In genomic region chr2:74741076-74741460, GRCh38 we compare ENCODE assay signal across 12 cellular contexts.
DNase-seq lines count a peak whose midpoint lies in the region; ATAC-seq, FAIRE-seq and TF ChIP-seq lines count a peak whose summit lies in the region.
"Had no signal": no experiment of that assay in that cellular context is flagged by ENCODE, and none has a peak within 500 bp of the region (broad histone marks: within the 10 kb centered on the region; RNA-seq: fewer than 3 reads in every experiment).

No MANE protein-coding gene starts in this region.

- no peaks in the 10 kb centered on the region for H4K20me1 ChIP-seq in IMR-90 (ENCODE audit: insufficient read depth, low read length)

- peaks cover 5 to 11% of the 10 kb centered on the region in 2 donors for H3K27me3 Mint-ChIP-seq in CD4-positive, alpha-beta memory T cell

- TF ChIP-seq POLR2A in A549 (IDR thresholded peaks at IDR 0.05; ENCODE audit: low read length) (no peak), IMR-90 (IDR thresholded peaks at IDR 0.05; ENCODE audit: low read depth, low read length) (no peak)

- H3K4ac ChIP-seq in IMR-90 (ENCODE audit: low read depth, low read length), result peak overlapping the region; percentile 87

- WGBS in A549 (ENCODE audit: missing lambda C conversion rate), result 15% methylated on average over 3 of the region's 3 CpGs
- WGBS in IMR-90 (ENCODE audit: extremely low coverage in 2 of 2, insufficient read length in 1 of 2), 2 experiments, result no CpG with 5 or more reads among the region's 3 CpGs

- H3K18ac ChIP-seq in IMR-90 (ENCODE audit: low read depth, low read length), result peak overlapping the region; percentile 31

- H3K4me3 Mint-ChIP-seq in CD4-positive, alpha-beta memory T cell, result no peak overlapping the region
- H3K4me3 Mint-ChIP-seq: activated naive CD8-positive, alpha-beta T cell treated with anti-CD3 and anti-CD28 coated beads, Interleukin-2, amount 10 ng/mL, durations not matched to agents 7 days and 5 days; T-helper 17 cell had no signal

- peak overlapping the region; percentile 90 for H2BK20ac ChIP-seq in IMR-90 (ENCODE audit: low read depth, low read length)

- POLR2A ChIA-PET in A549 (lab: Yijun Ruan, JAX), result interaction anchor here (0.9 kb wide), 1 partner anchor 133 kb away, joined by 3 read pairs; no protein-coding TSS in a partner anchor
- POLR2A ChIA-PET in IMR-90 (lab: Charles Lee; ENCODE audit: unreplicated experiment), result no interaction called here
- POLR2A ChIA-PET in CD4-positive, alpha-beta memory T cell (lab: Charles Lee; ENCODE audit: partially characterized antibody), result no interaction called here

- peak overlapping the region; percentile 78 for H2BK15ac ChIP-seq in IMR-90 (ENCODE audit: low read depth, low read length)

- H3K36me3 Mint-ChIP-seq in CD4-positive, alpha-beta memory T cell, result peaks cover 1 to 6% of the 10 kb centered on the region in 2 donors

- peak overlapping the region; percentile 92 for H2BK120ac ChIP-seq in IMR-90 (ENCODE audit: low read depth, low read length)

- H3K9me3 ChIP-seq in A549, result peaks cover 13% of the 10 kb centered on the region
- H3K9me3 ChIP-seq in IMR-90 (ENCODE audit: control insufficient read depth, insufficient read depth, low read length), result peaks cover 2% of the 10 kb centered on the region; the same call in 1 of the 2 replicates
- no peaks in the 10 kb centered on the region for H3K9me3 ChIP-seq in mucosa of stomach (ENCODE audit: control insufficient read depth, low read length)
- H3K9me3 ChIP-seq in CD4-positive, alpha-beta memory T cell (ENCODE audit: control insufficient read depth in 1 of 2, low read length in 2 of 2), result no peaks in the 10 kb centered on the region

- peak overlapping the region; percentile 44 for H3K14ac ChIP-seq in IMR-90 (replicated peaks; ENCODE audit: low read depth, low read length)

- H3K27ac ChIP-seq in A549, result peak overlapping the region; percentile 34 to 75
- peak overlapping the region; percentile 43 for H3K27ac ChIP-seq in IMR-90 (ENCODE audit: insufficient read depth, low read length)
- H3K27ac ChIP-seq in CD4-positive, alpha-beta memory T cell (ENCODE audit: low read depth, low read length), result no peak overlapping the region

- H3K23ac ChIP-seq in IMR-90 (ENCODE audit: low read depth, low read length), result peak overlapping the region; percentile 57

- CTCF ChIA-PET in A549 (lab: Yijun Ruan, JAX) (interaction anchor here (1.1 to 6.9 kb wide), 9 partner anchors 11 to 670 kb away, joined by 3 to 36 read pairs (median 6); no protein-coding TSS in a partner anchor), IMR-90 (lab: Yijun Ruan, JAX) (interaction anchor here (0.6 to 1.4 kb wide), 4 partner anchors 23 to 96 kb away, joined by 3 to 6 read pairs (median 3); no protein-coding TSS in a partner anchor)
- CTCF ChIA-PET in CD4-positive, alpha-beta memory T cell (lab: Charles Lee; ENCODE audit: partially characterized antibody), result no interaction called here

- peaks cover 28% of the 10 kb centered on the region for H3K4me1 ChIP-seq in A549
- peaks cover 15% of the 10 kb centered on the region for H3K4me1 ChIP-seq in IMR-90 (ENCODE audit: control insufficient read depth, insufficient read depth, low read length)
- peaks cover 38% of the 10 kb centered on the region for H3K4me1 ChIP-seq in mucosa of stomach (ENCODE audit: control insufficient read depth, insufficient read depth, low read length)
- H3K4me1 ChIP-seq in CD4-positive, alpha-beta memory T cell (ENCODE audit: insufficient read depth, low read length), result no peaks in the 10 kb centered on the region

- H2AK9ac ChIP-seq in IMR-90 (replicated peaks; ENCODE audit: low read depth, low read length, poor library complexity), result no peak overlapping the region

- no peaks in the 10 kb centered on the region for H3K36me3 ChIP-seq in IMR-90 (ENCODE audit: control insufficient read depth, insufficient read depth, low read length)
- no peaks in the 10 kb centered on the region for H3K36me3 ChIP-seq in mucosa of stomach (ENCODE audit: control insufficient read depth, insufficient read depth, low read length)
- H3K36me3 ChIP-seq in CD4-positive, alpha-beta memory T cell (ENCODE audit: insufficient read depth, low read length), result no peaks in the 10 kb centered on the region

- BruUV-seq in IMR-90 (replicated peaks; lab: Mats Ljungman, UMichigan), result no TSS peak

- TF ChIP-seq RAD21 in A549 (conservative IDR thresholded peaks at IDR 0.05 in 1 of 2, IDR thresholded peaks at IDR 0.05 in 1 of 2), result no peak
- TF ChIP-seq RAD21 in IMR-90 (IDR thresholded peaks at IDR 0.05; ENCODE audit: low read length), result no peak

- H3K4me2 ChIP-seq in A549 (peak overlapping the region; percentile 56), IMR-90 (ENCODE audit: low read depth, low read length) (peak overlapping the region; percentile 24; the same call in 1 of the 2 replicates)

- ATAC-seq in A549 (peak; percentile 77 to 88), IMR-90 (ENCODE audit: low read depth) (peak; percentile 81)
- ATAC-seq: T-helper 17 cell had no signal

- dilution Hi-C loops in IMR-90 (cut with HindIII; ENCODE audit: low sequenced_read_pairs, unreplicated experiment), result no loop called here

- H2BK5ac ChIP-seq in IMR-90 (ENCODE audit: low read depth, low read length, poor library complexity, severe bottlenecking), result peak overlapping the region; percentile 86

- no peak overlapping the region for H3K27ac Mint-ChIP-seq in CD4-positive, alpha-beta memory T cell
- H3K27ac Mint-ChIP-seq: activated naive CD8-positive, alpha-beta T cell treated with anti-CD3 and anti-CD28 coated beads, Interleukin-2, amount 10 ng/mL, durations not matched to agents 7 days and 5 days; T-helper 17 cell had no signal

- H3K9ac ChIP-seq in IMR-90 (ENCODE audit: low read depth, low read length) (peak overlapping the region; percentile 1; the same call in 1 of the 2 replicates), mucosa of stomach (ENCODE audit: low read length) (peak overlapping the region; percentile 16)

- FAIRE-seq in A549 (lab: Jason Lieb, UNC), result no peak

- DNase-seq in A549 (ENCODE audit: low read depth in 1 of 2, low spot score in 1 of 2), result peak in 1 of 2 experiments; percentile 56
- DNase-seq in IMR-90, result no peak
- DNase-seq in dermis blood vessel endothelial cell, result peak; percentile 9
- DNase-seq in CD4-positive, alpha-beta memory T cell, result no peak
- no peak for DNase-seq in GM19240 (ENCODE audit: insufficient read length, low spot score)
- DNase-seq in posterior vena cava (ENCODE audit: low spot score), result no peak
- no peak for DNase-seq in DMS114 treated with DMSO at 0.1 percent for 48 hours (lab: John Stamatoyannopoulos, UW; ENCODE audit: unreplicated experiment)
- DNase-seq: activated naive CD8-positive, alpha-beta T cell treated with anti-CD3 and anti-CD28 coated beads, Interleukin-2, amount 10 ng/mL, durations not matched to agents 7 days and 5 days; midbrain; NCI-H1694 treated with DMSO at 0.1 percent for 48 hours; T-helper 17 cell had no signal

- peak overlapping the region; percentile 89 for H4K91ac ChIP-seq in IMR-90 (ENCODE audit: insufficient read depth, low read depth, low read length)

- H3K27me3 ChIP-seq in IMR-90 (ENCODE audit: control insufficient read depth, insufficient read depth, low read length), result no peaks in the 10 kb centered on the region
- no peaks in the 10 kb centered on the region for H3K27me3 ChIP-seq in mucosa of stomach (ENCODE audit: control insufficient read depth, insufficient read depth, low read length)
- H3K27me3 ChIP-seq in CD4-positive, alpha-beta memory T cell (ENCODE audit: insufficient read depth, low read length), result no peaks in the 10 kb centered on the region

- peak overlapping the region; percentile 45 to 76 for H4K8ac ChIP-seq in IMR-90 (ENCODE audit: low read depth in 2 of 2, low read length in 2 of 2)

- H3K4me1 Mint-ChIP-seq in CD4-positive, alpha-beta memory T cell, result no peaks in the 10 kb centered on the region
- H3K4me1 Mint-ChIP-seq: activated naive CD8-positive, alpha-beta T cell treated with anti-CD3 and anti-CD28 coated beads, Interleukin-2, amount 10 ng/mL, durations not matched to agents 7 days and 5 days; T-helper 17 cell had no signal

- peak overlapping the region; percentile 67 for H3K56ac ChIP-seq in IMR-90 (ENCODE audit: extremely low read depth, insufficient read depth, low read length)

- H3K79me1 ChIP-seq in IMR-90 (ENCODE audit: low read depth in 1 of 2, low read length in 2 of 2), result no peaks in the 10 kb centered on the region

- TF ChIP-seq CTCF in A549 (IDR thresholded peaks at IDR 0.05) (no peak), IMR-90 (conservative IDR thresholded peaks at IDR 0.05; ENCODE audit: low read depth, low read length) (no peak)

- peak overlapping the region; percentile 46; the same call in 1 of the 2 replicates for H4K5ac ChIP-seq in IMR-90 (ENCODE audit: low read depth, low read length)

- no peak for TF ChIP-seq EP300 in A549 (IDR thresholded peaks at IDR 0.05)

- peak overlapping the region; percentile 94 for H2AK5ac ChIP-seq in IMR-90 (ENCODE audit: low read depth, low read length)

- H3K4me3 ChIP-seq in A549 (no peak overlapping the region), IMR-90 (ENCODE audit: insufficient read depth, low read depth, low read length) (no peak overlapping the region), mucosa of stomach (ENCODE audit: low read length) (no peak overlapping the region)
- no peak overlapping the region for H3K4me3 ChIP-seq in CD4-positive, alpha-beta memory T cell (ENCODE audit: low read length in 2 of 2)

- in situ Hi-C loops in IMR-90 (cut with MboI; ENCODE audit: low sequenced_read_pairs), result no loop called here

- intact Hi-C loops in IMR-90 (cut with micrococcal nuclease) (loop anchor here (10.0 kb wide), 1 partner anchor 94 kb away; the partner anchor contains the start of gene HK2), posterior vena cava (cut with DNase I) (loop anchor here in 1 of 2 donors (2.0 kb wide), 1 partner anchor 76 kb away; no protein-coding TSS in a partner anchor)
- intact Hi-C loops in CD4-positive, alpha-beta memory T cell (cut with micrococcal nuclease), result no loop called here

- H3K9me3 Mint-ChIP-seq in CD4-positive, alpha-beta memory T cell, result peaks cover 4 to 16% (median 13%) of the 10 kb centered on the region in 8 donors

- peaks cover 16% of the 10 kb centered on the region; the same call in 1 of the 2 replicates for H3K9me1 ChIP-seq in IMR-90 (ENCODE audit: insufficient read depth, low read length)

- H2AFZ ChIP-seq in IMR-90 (replicated peaks; ENCODE audit: low read length, poor library complexity), result peak overlapping the region; percentile 59

TF ChIP-seq in IMR-90, 13 proteins besides CTCF, POLR2A, EP300 and RAD21:
- TF ChIP-seq RFX5 (IDR thresholded peaks at IDR 0.05; ENCODE audit: low read depth, low read length) (0 out of 2 replicates have a peak, but pooled peaks have one; percentile 2), CHD1 (IDR thresholded peaks at IDR 0.05; ENCODE audit: low read depth, low read length) (no peak), RCOR1 (IDR thresholded peaks at IDR 0.05; ENCODE audit: insufficient replicate concordance, low read length) (no peak)
